In the genomic region with DNA sequence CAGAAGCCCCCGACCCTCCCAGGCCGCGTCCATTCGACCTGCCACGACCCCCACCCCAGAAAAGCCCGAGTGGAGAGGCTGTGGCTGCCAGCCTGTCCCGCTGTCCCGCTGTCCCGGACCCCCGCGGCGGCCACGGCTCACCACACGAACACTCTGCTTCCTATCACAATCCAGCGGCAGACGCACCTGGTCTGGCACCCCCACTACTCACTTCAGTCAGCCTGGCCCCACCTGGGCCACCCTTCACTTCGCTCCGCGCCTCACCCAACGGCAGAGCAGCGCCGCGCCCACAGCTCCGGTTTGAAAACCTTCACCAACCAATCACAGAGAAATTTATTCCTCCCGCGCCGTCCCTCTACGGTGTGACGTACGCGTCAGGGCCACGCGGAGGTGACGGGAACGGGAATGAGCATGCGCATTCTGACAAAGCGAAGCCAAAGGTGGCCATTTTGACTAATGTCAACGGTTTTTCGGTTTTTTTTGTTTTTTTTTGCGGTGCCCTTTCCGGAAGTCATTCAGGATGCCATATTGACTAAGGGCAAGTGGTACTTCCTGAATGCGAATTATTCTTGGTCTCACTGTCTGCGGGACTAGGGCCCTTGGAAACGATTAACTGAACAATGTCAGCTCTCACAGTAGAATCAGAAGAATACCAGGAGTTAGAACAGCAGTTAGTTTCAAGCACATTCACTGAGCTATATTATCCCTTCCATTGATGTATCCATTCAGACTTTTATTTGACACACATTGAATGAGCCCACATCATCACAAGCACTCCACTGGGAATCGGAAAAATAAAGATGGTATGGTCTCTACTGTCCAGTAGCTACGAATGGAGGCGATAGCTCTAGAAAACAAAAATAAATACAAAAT, we compare ENCODE assay signal across 8 cellular contexts. TPM values are rescaled to one million over a fixed set of nuclear protein-coding genes. Genes with fewer than 3 reads are reported as not detected.
DNase-seq lines count a peak whose midpoint lies in the region; ATAC-seq and TF ChIP-seq lines count a peak whose summit lies in the region.

A gene with protein sequence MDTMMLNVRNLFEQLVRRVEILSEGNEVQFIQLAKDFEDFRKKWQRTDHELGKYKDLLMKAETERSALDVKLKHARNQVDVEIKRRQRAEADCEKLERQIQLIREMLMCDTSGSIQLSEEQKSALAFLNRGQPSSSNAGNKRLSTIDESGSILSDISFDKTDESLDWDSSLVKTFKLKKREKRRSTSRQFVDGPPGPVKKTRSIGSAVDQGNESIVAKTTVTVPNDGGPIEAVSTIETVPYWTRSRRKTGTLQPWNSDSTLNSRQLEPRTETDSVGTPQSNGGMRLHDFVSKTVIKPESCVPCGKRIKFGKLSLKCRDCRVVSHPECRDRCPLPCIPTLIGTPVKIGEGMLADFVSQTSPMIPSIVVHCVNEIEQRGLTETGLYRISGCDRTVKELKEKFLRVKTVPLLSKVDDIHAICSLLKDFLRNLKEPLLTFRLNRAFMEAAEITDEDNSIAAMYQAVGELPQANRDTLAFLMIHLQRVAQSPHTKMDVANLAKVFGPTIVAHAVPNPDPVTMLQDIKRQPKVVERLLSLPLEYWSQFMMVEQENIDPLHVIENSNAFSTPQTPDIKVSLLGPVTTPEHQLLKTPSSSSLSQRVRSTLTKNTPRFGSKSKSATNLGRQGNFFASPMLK (minus strand): TSS at position 308 of the 873 bp plus-strand sequence. CDS start 8,779 bp downstream, outside the sequence.

- peak within 1 kb of the TSS in 7 of 8 donors; percentile 41 to 86 (median 71) for H3K27ac ChIP-seq in spleen

- H3K36me3 Mint-ChIP-seq in activated B cell treated with CpG ODN at 0.5 μM for 24 hours (ENCODE audit: low read depth), result peaks cover 4% of the 10 kb centered on the region

- ATAC-seq in HG03196 (IDR thresholded peaks at IDR 0.05; ENCODE audit: unreplicated experiment) (peak; percentile 96), activated B cell treated with CpG ODN at 0.5 μM for 24 hours (ENCODE audit: low read depth) (peak; percentile 97)

- POLR2A ChIA-PET in activated B cell treated with CpG ODN at 0.5 μM for 24 hours (lab: Charles Lee), result interaction anchor here (0.6 to 2.2 kb wide), 9 partner anchors 11 to 475 kb away, joined by 3 to 16 read pairs (median 3); partner anchors contain the start of genes NCKAP5L, SMARCD1 and TMBIM6

- TF ChIP-seq POLR2A in GM18951 (IDR thresholded peaks at IDR 0.05; ENCODE audit: extremely low read depth, insufficient read depth, insufficient read length), result peak; percentile 72
- peak in 1 of 3 donors; percentile 11 for TF ChIP-seq POLR2A in spleen (IDR thresholded peaks at IDR 0.05)

- in situ Hi-C loops in GM18951 (cut with MboI; ENCODE audit: low sequenced_read_pairs, unreplicated experiment), result no loop called here

- H3K9me3 Mint-ChIP-seq in activated B cell treated with CpG ODN at 0.5 μM for 24 hours, result peaks cover 3% of the 10 kb centered on the region

- H3K4me1 Mint-ChIP-seq in activated B cell treated with CpG ODN at 0.5 μM for 24 hours, result peaks cover 16% of the 10 kb centered on the region

- H3K4me3 Mint-ChIP-seq in activated B cell treated with CpG ODN at 0.5 μM for 24 hours, result peak within 1 kb of the TSS; percentile 96

- H3K36me3 ChIP-seq in spleen, result no peaks in the 10 kb centered on the region

- no peaks in the 10 kb centered on the region for H3K9me3 ChIP-seq in spleen

- TF ChIP-seq CTCF in activated B cell treated with CpG ODN at 0.5 μM for 24 hours (IDR thresholded peaks at IDR 0.05), result no peak
- TF ChIP-seq CTCF in spleen (IDR thresholded peaks at IDR 0.05 in 8 of 11, conservative IDR thresholded peaks at IDR 0.05 in 3 of 11), result peak in 1 of 11 experiments; percentile 17

- H3K27me3 Mint-ChIP-seq in activated B cell treated with CpG ODN at 0.5 μM for 24 hours, result no peaks in the 10 kb centered on the region

- intact Hi-C loops in activated B cell treated with CpG ODN at 0.5 μM for 24 hours (cut with micrococcal nuclease) (loop anchor here (1.0 to 10.0 kb wide), 5 partner anchors 60 to 1209 kb away; partner anchors contain the start of genes BCDIN3D, CERS5, COX14 and DAZAP2), spleen (cut with DNase I; ENCODE audit: low total_unique reads) (no loop called here)

- peak; percentile 99 for DNase-seq in AG08395 (ENCODE audit: low spot score)
- peak; percentile 92 for DNase-seq in NCI-H345 (lab: John Stamatoyannopoulos, UW)
- DNase-seq in activated B cell treated with CpG ODN at 0.5 μM for 24 hours, result peak; percentile 83
- peak; percentile 98 for DNase-seq in central memory CD4-positive, alpha-beta T cell
- peak; percentile 100 for DNase-seq in inferior parietal cortex (ENCODE audit: extremely low spot score)
- peak; percentile 96 for DNase-seq in spleen

- H3K27ac Mint-ChIP-seq in activated B cell treated with CpG ODN at 0.5 μM for 24 hours, result peak within 1 kb of the TSS; percentile 79

- WGBS in spleen, 5 donors, result 5 to 7% (median 6%) methylated on average over 33 to 47 of the region's 47 CpGs

- CTCF ChIA-PET in activated B cell treated with CpG ODN at 0.5 μM for 24 hours (lab: Charles Lee), result interaction anchor here (1.2 to 1.5 kb wide), 3 partner anchors 14 to 86 kb away, joined by 4 to 6 read pairs (median 5); no protein-coding TSS in a partner anchor

- H3K27me3 ChIP-seq in spleen (replicated peaks in 1 of 7), result peaks cover 0 to 24% (median 0%) of the 10 kb centered on the region in 7 donors

- H3K4me3 ChIP-seq in spleen, result peak within 1 kb of the TSS; percentile 59 to 79 (median 68)

- H3K4me1 ChIP-seq in spleen, result peaks cover 0 to 29% (median 18%) of the 10 kb centered on the region in 6 donors

RNA-seq across cellular contexts. Expression of the gene that starts here (rescaled TPM):
- total RNA-seq in activated B cell treated with CpG ODN at 0.5 μM for 24 hours (12.2 and 12.6 TPM in 2 replicates), spleen (10 to 100 TPM in 4 of 7 donors, 1 to 10 TPM in 3; 8.1 to 21.1 (median 11.3) TPM)
- polyA plus RNA-seq in spleen, result 1 to 10 TPM; 3.4 to 6.9 (median 5.8) TPM

Comparison
In these comparisons a context has a peak if more than half of its experiments do, and no peak if none do; other contexts are left out.
1. Peak in every context shown above with its lines: DNase-seq, ATAC-seq, H3K4me3 ChIP-seq and H3K27ac ChIP-seq.